9 cellular contexts compared by ENCODE assay signal in the genomic region with DNA sequence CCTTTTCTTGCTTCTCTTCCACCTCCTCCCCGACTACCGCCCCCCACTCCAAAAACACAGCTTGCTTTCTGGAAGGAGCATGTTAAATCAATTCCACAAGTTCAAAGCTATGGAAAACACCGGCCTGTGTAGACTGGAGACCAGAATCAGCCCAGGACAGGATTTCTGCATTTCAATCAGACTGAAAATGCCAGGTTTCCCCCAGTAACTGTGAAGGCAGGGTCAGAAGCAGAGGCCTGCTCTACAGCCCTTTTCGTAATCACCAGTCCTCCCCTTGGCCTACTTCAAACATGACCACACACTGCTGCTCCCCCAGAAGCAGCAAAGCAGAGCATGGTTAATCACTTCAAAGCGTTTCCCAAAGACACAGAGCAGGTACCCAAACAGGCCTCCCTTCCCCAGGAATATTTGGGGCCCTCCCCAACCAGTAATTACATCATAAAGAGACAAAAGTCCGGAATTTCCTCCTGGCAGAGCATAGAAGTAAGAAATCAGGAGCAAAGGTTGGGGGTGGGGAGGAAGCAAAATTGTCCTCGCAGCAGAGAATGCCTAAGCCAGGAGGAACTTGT. TPM values are rescaled to one million over a fixed set of nuclear protein-coding genes. Genes with fewer than 3 reads are reported as not detected.
DNase-seq lines count a peak whose midpoint lies in the region; ATAC-seq and TF ChIP-seq lines count a peak whose summit lies in the region.
"Had no signal": no experiment of that assay in that cellular context is flagged by ENCODE, and none has a peak within 500 bp of the region (broad histone marks: within the 10 kb centered on the region; RNA-seq: fewer than 3 reads in every experiment).

No MANE protein-coding gene starts in this region.

- peaks cover 78% of the 10 kb centered on the region for H3K4me1 ChIP-seq in hepatocyte (ENCODE audit: insufficient read depth)
- H3K4me1 ChIP-seq in skeletal muscle satellite cell (ENCODE audit: control insufficient read depth, insufficient read depth, low read length), result peaks cover 69% of the 10 kb centered on the region

- TF ChIP-seq CTCF in hepatocyte (IDR thresholded peaks at IDR 0.05; ENCODE audit: poor library complexity), result no peak

- H3K36me3 ChIP-seq in hepatocyte (replicated peaks; ENCODE audit: insufficient read depth, low read depth) (no peaks in the 10 kb centered on the region), skeletal muscle satellite cell (ENCODE audit: insufficient read depth, low read length) (peaks cover 12% of the 10 kb centered on the region)

- H3K4me3 ChIP-seq in hepatocyte (no peak overlapping the region), skeletal muscle satellite cell (ENCODE audit: low read length) (peak overlapping the region; percentile 58)

- peak overlapping the region; percentile 64 for H3K4me3 Mint-ChIP-seq in T-helper 1 cell treated with Interleukin-12 subunit alpha and Interleukin-12 subunit beta and Interleukin-4 antibody, amounts not matched to agents 30 μg/mL and 1 μg/mL, for 36 hours
- peak overlapping the region; percentile 72 for H3K4me3 Mint-ChIP-seq in activated naive CD8-positive, alpha-beta T cell treated with anti-CD3 and anti-CD28 coated beads, Interleukin-2, amount 10 ng/mL, durations not matched to agents 7 days and 5 days

- no peaks in the 10 kb centered on the region for H4K20me1 ChIP-seq in hepatocyte (ENCODE audit: insufficient read depth, poor library complexity, severe bottlenecking)

- H3K27me3 Mint-ChIP-seq in T-helper 1 cell treated with Interleukin-12 subunit alpha and Interleukin-12 subunit beta and Interleukin-4 antibody, amounts not matched to agents 30 μg/mL and 1 μg/mL, for 36 hours (ENCODE audit: low read depth), result no peaks in the 10 kb centered on the region
- H3K27me3 Mint-ChIP-seq in activated naive CD8-positive, alpha-beta T cell treated with anti-CD3 and anti-CD28 coated beads, Interleukin-2, amount 10 ng/mL, durations not matched to agents 7 days and 5 days, result no peaks in the 10 kb centered on the region

- peak overlapping the region; percentile 95 for H3K9ac ChIP-seq in skeletal muscle satellite cell (ENCODE audit: low read depth, low read length)

- peaks cover 12% of the 10 kb centered on the region for H3K36me3 Mint-ChIP-seq in T-helper 1 cell treated with Interleukin-12 subunit alpha and Interleukin-12 subunit beta and Interleukin-4 antibody, amounts not matched to agents 30 μg/mL and 1 μg/mL, for 36 hours (ENCODE audit: low read depth)
- peaks cover 8% of the 10 kb centered on the region for H3K36me3 Mint-ChIP-seq in activated naive CD8-positive, alpha-beta T cell treated with anti-CD3 and anti-CD28 coated beads, Interleukin-2, amount 10 ng/mL, durations not matched to agents 7 days and 5 days

- WGBS in hepatocyte (ENCODE audit: low lambda C conversion rate, missing lambda C conversion rate), result 33% methylated on average over 7 of the region's 7 CpGs

- peak overlapping the region; percentile 96 for H3K27ac ChIP-seq in hepatocyte

- peak overlapping the region; percentile 70 for H3K4me2 ChIP-seq in hepatocyte
- peak overlapping the region; percentile 71 for H3K4me2 ChIP-seq in skeletal muscle satellite cell (ENCODE audit: low read length)

- POLR2A ChIA-PET in activated naive CD8-positive, alpha-beta T cell treated with anti-CD3 and anti-CD28 coated beads, Interleukin-2, amount 10 ng/mL, durations not matched to agents 7 days and 5 days (lab: Charles Lee), result interaction anchor here (2.8 kb wide), 1 partner anchor 39 kb away, joined by 21 read pairs; a partner anchor contains a TSS

- H3K27ac Mint-ChIP-seq in T-helper 1 cell treated with Interleukin-12 subunit alpha and Interleukin-12 subunit beta and Interleukin-4 antibody, amounts not matched to agents 30 μg/mL and 1 μg/mL, for 36 hours, result peak overlapping the region; percentile 91
- H3K27ac Mint-ChIP-seq in activated naive CD8-positive, alpha-beta T cell treated with anti-CD3 and anti-CD28 coated beads, Interleukin-2, amount 10 ng/mL, durations not matched to agents 7 days and 5 days, result peak overlapping the region; percentile 61

- ATAC-seq in activated naive CD8-positive, alpha-beta T cell treated with anti-CD3 and anti-CD28 coated beads, Interleukin-2, amount 10 ng/mL, durations not matched to agents 7 days and 5 days (ENCODE audit: low read depth), result no peak

- no peaks in the 10 kb centered on the region for H3K9me3 ChIP-seq in hepatocyte (ENCODE audit: low read depth)
- H3K9me3 ChIP-seq in skeletal muscle satellite cell (replicated peaks; ENCODE audit: low read length), result no peaks in the 10 kb centered on the region

- no peaks in the 10 kb centered on the region for H3K9me2 ChIP-seq in hepatocyte (replicated peaks; ENCODE audit: insufficient read depth)

- H3K27me3 ChIP-seq in hepatocyte, result no peaks in the 10 kb centered on the region
- no peaks in the 10 kb centered on the region for H3K27me3 ChIP-seq in skeletal muscle satellite cell (ENCODE audit: control insufficient read depth, insufficient read depth, low read length)

- H2AFZ ChIP-seq in hepatocyte, result no peak overlapping the region

- H3K4me1 Mint-ChIP-seq in T-helper 1 cell treated with Interleukin-12 subunit alpha and Interleukin-12 subunit beta and Interleukin-4 antibody, amounts not matched to agents 30 μg/mL and 1 μg/mL, for 36 hours (ENCODE audit: low read depth), result peaks cover 47% of the 10 kb centered on the region
- H3K4me1 Mint-ChIP-seq in activated naive CD8-positive, alpha-beta T cell treated with anti-CD3 and anti-CD28 coated beads, Interleukin-2, amount 10 ng/mL, durations not matched to agents 7 days and 5 days, result peaks cover 53% of the 10 kb centered on the region

- no peaks in the 10 kb centered on the region for H3K9me3 Mint-ChIP-seq in T-helper 1 cell treated with Interleukin-12 subunit alpha and Interleukin-12 subunit beta and Interleukin-4 antibody, amounts not matched to agents 30 μg/mL and 1 μg/mL, for 36 hours
- no peaks in the 10 kb centered on the region for H3K9me3 Mint-ChIP-seq in activated naive CD8-positive, alpha-beta T cell treated with anti-CD3 and anti-CD28 coated beads, Interleukin-2, amount 10 ng/mL, durations not matched to agents 7 days and 5 days

- peaks cover 82% of the 10 kb centered on the region for H3K79me2 ChIP-seq in hepatocyte

- DNase-seq in T-helper 1 cell (no peak), hepatocyte (ENCODE audit: low spot score) (no peak), superior temporal gyrus (ENCODE audit: extremely low spot score) (no peak), NCI-H2171 (lab: John Stamatoyannopoulos, UW) (no peak), Ammon's horn (ENCODE audit: low spot score) (no peak)
- DNase-seq in activated naive CD8-positive, alpha-beta T cell treated with anti-CD3 and anti-CD28 coated beads, Interleukin-2, amount 10 ng/mL, durations not matched to agents 7 days and 5 days, result no peak
- DNase-seq: DND-41 had no signal

RNA-seq across cellular contexts. Expression of a gene that starts 38.4 kb away (rescaled TPM):
- 10 to 100 TPM; 51.0 to 51.5 TPM for total RNA-seq in activated naive CD8-positive, alpha-beta T cell treated with anti-CD3 and anti-CD28 coated beads, Interleukin-2, amount 10 ng/mL, durations not matched to agents 7 days and 5 days
- 28.9 and 30.3 TPM in 2 replicates for total RNA-seq in hepatocyte
- 34.3 and 43.1 TPM in 2 replicates for polyA plus RNA-seq in hepatocyte
- total RNA-seq in skeletal muscle satellite cell (2012; rRNA removed), result 40.1 and 50.0 TPM in 2 replicates
